In the genomic region with DNA sequence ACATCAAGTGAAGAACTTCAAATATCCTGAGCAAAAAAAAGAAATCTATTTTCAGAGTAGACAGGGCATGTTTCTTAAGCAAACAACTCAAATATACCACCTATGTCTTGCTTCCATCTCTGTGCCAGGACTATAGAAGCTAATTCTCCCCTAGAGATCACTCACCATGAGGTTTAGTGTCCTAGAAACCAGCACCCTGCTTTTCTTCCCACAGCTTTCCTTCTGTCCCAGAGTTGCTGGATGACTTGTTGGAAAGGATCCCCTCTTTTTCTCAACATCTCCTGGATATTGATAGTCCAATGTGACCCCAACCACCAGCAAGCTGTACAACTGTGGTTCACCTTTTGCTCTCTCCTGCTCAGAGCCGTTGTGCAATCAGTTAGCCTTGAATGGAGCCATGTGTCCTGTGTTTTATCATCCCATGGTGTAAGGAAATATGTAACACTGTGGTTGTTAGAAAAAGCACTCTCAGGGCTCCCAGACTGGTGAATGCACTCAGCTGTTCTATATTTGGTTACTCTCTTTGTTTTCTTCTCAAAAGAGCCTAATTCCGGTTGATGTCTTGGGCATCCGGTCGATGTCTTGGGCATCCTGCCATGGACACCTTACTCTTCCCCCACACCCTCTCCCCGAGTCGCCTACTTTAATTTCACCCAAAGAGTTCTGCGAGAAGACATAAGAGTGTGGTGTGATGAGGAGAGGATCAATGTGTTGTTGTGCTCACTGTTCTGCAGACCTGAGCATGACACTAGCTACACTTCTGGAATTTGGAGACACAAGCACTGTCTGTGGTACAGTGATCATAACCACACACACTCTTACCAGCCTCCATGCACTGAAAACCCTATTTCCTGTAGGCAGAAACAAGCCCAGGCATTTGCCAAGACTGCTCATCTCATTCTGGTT, we compare ENCODE assay signal across 1 cellular context.
A peak's percentile ranks its signal among the peaks of the same experiment; 100 is the strongest.
TF ChIP-seq lines count a peak whose summit lies in the region.

No MANE protein-coding gene starts in this region.

TF ChIP-seq in HepG2, 621 proteins besides CTCF, POLR2A, EP300 and RAD21 (continued from another document):
- TF ChIP-seq, protein P1, sequence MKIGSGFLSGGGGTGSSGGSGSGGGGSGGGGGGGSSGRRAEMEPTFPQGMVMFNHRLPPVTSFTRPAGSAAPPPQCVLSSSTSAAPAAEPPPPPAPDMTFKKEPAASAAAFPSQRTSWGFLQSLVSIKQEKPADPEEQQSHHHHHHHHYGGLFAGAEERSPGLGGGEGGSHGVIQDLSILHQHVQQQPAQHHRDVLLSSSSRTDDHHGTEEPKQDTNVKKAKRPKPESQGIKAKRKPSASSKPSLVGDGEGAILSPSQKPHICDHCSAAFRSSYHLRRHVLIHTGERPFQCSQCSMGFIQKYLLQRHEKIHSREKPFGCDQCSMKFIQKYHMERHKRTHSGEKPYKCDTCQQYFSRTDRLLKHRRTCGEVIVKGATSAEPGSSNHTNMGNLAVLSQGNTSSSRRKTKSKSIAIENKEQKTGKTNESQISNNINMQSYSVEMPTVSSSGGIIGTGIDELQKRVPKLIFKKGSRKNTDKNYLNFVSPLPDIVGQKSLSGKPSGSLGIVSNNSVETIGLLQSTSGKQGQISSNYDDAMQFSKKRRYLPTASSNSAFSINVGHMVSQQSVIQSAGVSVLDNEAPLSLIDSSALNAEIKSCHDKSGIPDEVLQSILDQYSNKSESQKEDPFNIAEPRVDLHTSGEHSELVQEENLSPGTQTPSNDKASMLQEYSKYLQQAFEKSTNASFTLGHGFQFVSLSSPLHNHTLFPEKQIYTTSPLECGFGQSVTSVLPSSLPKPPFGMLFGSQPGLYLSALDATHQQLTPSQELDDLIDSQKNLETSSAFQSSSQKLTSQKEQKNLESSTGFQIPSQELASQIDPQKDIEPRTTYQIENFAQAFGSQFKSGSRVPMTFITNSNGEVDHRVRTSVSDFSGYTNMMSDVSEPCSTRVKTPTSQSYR (CRISPR knock-in tag; IDR thresholded peaks at IDR 0.05; ENCODE audit: borderline replicate concordance): peak; percentile 37; the same call in 1 of the 2 replicates
- TF ChIP-seq GZF1 (CRISPR knock-in tag; IDR thresholded peaks at IDR 0.05): no peak
- TF ChIP-seq ZSCAN9 (CRISPR knock-in tag; IDR thresholded peaks at IDR 0.05; ENCODE audit: borderline replicate concordance): peak; percentile 30; the same call in 1 of the 2 replicates
- TF ChIP-seq ZNF331 (CRISPR knock-in tag; IDR thresholded peaks at IDR 0.05): peak; percentile 84; the same call in 1 of the 2 replicates
- TF ChIP-seq LCORL (IDR thresholded peaks at IDR 0.05): no peak
- peak; percentile 81 for TF ChIP-seq LCORL (CRISPR knock-in tag; IDR thresholded peaks at IDR 0.05)
- TF ChIP-seq, protein P2, sequence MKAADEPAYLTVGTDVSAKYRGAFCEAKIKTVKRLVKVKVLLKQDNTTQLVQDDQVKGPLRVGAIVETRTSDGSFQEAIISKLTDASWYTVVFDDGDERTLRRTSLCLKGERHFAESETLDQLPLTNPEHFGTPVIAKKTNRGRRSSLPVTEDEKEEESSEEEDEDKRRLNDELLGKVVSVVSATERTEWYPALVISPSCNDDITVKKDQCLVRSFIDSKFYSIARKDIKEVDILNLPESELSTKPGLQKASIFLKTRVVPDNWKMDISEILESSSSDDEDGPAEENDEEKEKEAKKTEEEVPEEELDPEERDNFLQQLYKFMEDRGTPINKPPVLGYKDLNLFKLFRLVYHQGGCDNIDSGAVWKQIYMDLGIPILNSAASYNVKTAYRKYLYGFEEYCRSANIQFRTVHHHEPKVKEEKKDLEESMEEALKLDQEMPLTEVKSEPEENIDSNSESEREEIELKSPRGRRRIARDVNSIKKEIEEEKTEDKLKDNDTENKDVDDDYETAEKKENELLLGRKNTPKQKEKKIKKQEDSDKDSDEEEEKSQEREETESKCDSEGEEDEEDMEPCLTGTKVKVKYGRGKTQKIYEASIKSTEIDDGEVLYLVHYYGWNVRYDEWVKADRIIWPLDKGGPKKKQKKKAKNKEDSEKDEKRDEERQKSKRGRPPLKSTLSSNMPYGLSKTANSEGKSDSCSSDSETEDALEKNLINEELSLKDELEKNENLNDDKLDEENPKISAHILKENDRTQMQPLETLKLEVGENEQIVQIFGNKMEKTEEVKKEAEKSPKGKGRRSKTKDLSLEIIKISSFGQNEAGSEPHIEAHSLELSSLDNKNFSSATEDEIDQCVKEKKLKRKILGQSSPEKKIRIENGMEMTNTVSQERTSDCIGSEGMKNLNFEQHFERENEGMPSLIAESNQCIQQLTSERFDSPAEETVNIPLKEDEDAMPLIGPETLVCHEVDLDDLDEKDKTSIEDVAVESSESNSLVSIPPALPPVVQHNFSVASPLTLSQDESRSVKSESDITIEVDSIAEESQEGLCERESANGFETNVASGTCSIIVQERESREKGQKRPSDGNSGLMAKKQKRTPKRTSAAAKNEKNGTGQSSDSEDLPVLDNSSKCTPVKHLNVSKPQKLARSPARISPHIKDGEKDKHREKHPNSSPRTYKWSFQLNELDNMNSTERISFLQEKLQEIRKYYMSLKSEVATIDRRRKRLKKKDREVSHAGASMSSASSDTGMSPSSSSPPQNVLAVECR (CRISPR knock-in tag; IDR thresholded peaks at IDR 0.05; ENCODE audit: borderline replicate concordance): peak; percentile 59; the same call in 1 of the 2 replicates
- no peak for TF ChIP-seq NFATC3 (CRISPR knock-in tag; IDR thresholded peaks at IDR 0.05)
- TF ChIP-seq RXRB (CRISPR knock-in tag; IDR thresholded peaks at IDR 0.05; ENCODE audit: borderline replicate concordance): peak; percentile 91
- TF ChIP-seq NR2F6 (IDR thresholded peaks at IDR 0.05): peak; percentile 71; the same call in 1 of the 2 replicates
- TF ChIP-seq NR2F6 (CRISPR knock-in tag; IDR thresholded peaks at IDR 0.05): peak; percentile 88
- no peak for TF ChIP-seq ZNF10 (CRISPR knock-in tag; IDR thresholded peaks at IDR 0.05; ENCODE audit: borderline replicate concordance, low read depth)
- 0 out of 2 replicates have a peak, but pooled peaks have one; percentile 38 for TF ChIP-seq UBTF (CRISPR knock-in tag; IDR thresholded peaks at IDR 0.05)
- peak; percentile 57; the same call in 1 of the 2 replicates for TF ChIP-seq ARNT2 (CRISPR knock-in tag; IDR thresholded peaks at IDR 0.05; ENCODE audit: low read depth)
- TF ChIP-seq ZNF766 (CRISPR knock-in tag; IDR thresholded peaks at IDR 0.05; ENCODE audit: borderline replicate concordance): no peak
- no peak for TF ChIP-seq CREB1 (IDR thresholded peaks at IDR 0.05)
- TF ChIP-seq CREB1 (CRISPR knock-in tag; IDR thresholded peaks at IDR 0.05): peak; percentile 45; the same call in 1 of the 2 replicates
- no peak for TF ChIP-seq GFI1 (CRISPR knock-in tag; IDR thresholded peaks at IDR 0.05; ENCODE audit: borderline replicate concordance)
- peak; percentile 80 for TF ChIP-seq THRA (CRISPR knock-in tag; IDR thresholded peaks at IDR 0.05; ENCODE audit: borderline replicate concordance)
- no peak for TF ChIP-seq ZNF552 (CRISPR knock-in tag; IDR thresholded peaks at IDR 0.05; ENCODE audit: borderline replicate concordance)
- TF ChIP-seq ZNF354B (CRISPR knock-in tag; IDR thresholded peaks at IDR 0.05): peak; percentile 16; the same call in 1 of the 2 replicates
- peak; percentile 35; the same call in 1 of the 2 replicates for TF ChIP-seq TOPORS (CRISPR knock-in tag; IDR thresholded peaks at IDR 0.05)
- TF ChIP-seq NR2F2 (IDR thresholded peaks at IDR 0.05; ENCODE audit: borderline replicate concordance, low read depth): peak; percentile 48; the same call in 1 of the 2 replicates
- TF ChIP-seq FOXC1 (CRISPR knock-in tag; IDR thresholded peaks at IDR 0.05; ENCODE audit: borderline replicate concordance): peak; percentile 79
- peak; percentile 65 for TF ChIP-seq FOSL2 (CRISPR knock-in tag; IDR thresholded peaks at IDR 0.05)
- TF ChIP-seq NR2C2 (CRISPR knock-in tag; IDR thresholded peaks at IDR 0.05; ENCODE audit: borderline replicate concordance): peak; percentile 65; the same call in 1 of the 2 replicates
- no peak for TF ChIP-seq FIP1L1 (IDR thresholded peaks at IDR 0.05; ENCODE audit: borderline replicate concordance, insufficient read depth, low read depth, low read length)
- 0 out of 2 replicates have a peak, but pooled peaks have one; percentile 51 for TF ChIP-seq ESRRA (CRISPR knock-in tag; IDR thresholded peaks at IDR 0.05; ENCODE audit: low read depth)
- peak; percentile 63; the same call in 1 of the 2 replicates for TF ChIP-seq FOXO1 (CRISPR knock-in tag; IDR thresholded peaks at IDR 0.05)
- no peak for TF ChIP-seq ZBTB46 (CRISPR knock-in tag; IDR thresholded peaks at IDR 0.05; ENCODE audit: borderline replicate concordance)
- TF ChIP-seq ZNF264 (CRISPR knock-in tag; IDR thresholded peaks at IDR 0.05): 0 out of 2 replicates have a peak, but pooled peaks have one; percentile 43
- peak; percentile 91 for TF ChIP-seq POGZ (CRISPR knock-in tag; IDR thresholded peaks at IDR 0.05)
- no peak for TF ChIP-seq DNMT3B (CRISPR knock-in tag; conservative IDR thresholded peaks at IDR 0.05)
- TF ChIP-seq, protein P3, sequence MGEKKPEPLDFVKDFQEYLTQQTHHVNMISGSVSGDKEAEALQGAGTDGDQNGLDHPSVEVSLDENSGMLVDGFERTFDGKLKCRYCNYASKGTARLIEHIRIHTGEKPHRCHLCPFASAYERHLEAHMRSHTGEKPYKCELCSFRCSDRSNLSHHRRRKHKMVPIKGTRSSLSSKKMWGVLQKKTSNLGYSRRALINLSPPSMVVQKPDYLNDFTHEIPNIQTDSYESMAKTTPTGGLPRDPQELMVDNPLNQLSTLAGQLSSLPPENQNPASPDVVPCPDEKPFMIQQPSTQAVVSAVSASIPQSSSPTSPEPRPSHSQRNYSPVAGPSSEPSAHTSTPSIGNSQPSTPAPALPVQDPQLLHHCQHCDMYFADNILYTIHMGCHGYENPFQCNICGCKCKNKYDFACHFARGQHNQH (CRISPR knock-in tag; IDR thresholded peaks at IDR 0.05): peak; percentile 76; the same call in 1 of the 2 replicates
- no peak for TF ChIP-seq RORA (CRISPR knock-in tag; IDR thresholded peaks at IDR 0.05)
- no peak; the same call in 1 of the 2 replicates for TF ChIP-seq SOX13 (IDR thresholded peaks at IDR 0.05)
- peak in 1 of 2 experiments; percentile 87; a peak in 2 of 4 replicates for TF ChIP-seq SOX13 (CRISPR knock-in tag; conservative IDR thresholded peaks at IDR 0.05 in 1 of 2, IDR thresholded peaks at IDR 0.05 in 1 of 2)
